9 cellular contexts compared by ENCODE assay signal in the genomic region with DNA sequence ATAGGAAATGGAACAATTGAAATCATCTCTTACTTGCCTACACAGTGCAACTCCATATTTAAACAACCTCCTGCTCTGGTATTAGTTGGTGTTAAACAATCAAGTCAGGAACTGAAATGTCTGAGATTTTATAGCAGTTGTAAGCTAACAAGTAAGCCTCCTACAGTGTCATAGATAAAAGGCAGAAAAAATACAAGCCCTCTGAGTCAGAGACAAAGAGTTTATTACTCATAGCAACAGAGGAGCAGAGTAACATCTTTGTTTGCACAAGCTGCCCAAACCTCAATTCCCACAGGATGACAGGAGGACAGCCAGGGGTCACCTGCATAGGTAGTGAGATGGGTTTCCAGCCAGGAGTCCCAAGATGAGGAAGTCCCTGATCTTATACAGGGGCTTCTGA.
DNase-seq lines count a peak whose midpoint lies in the region; ATAC-seq, FAIRE-seq and TF ChIP-seq lines count a peak whose summit lies in the region.
"Had no signal": no experiment of that assay in that cellular context is flagged by ENCODE, and none has a peak within 500 bp of the region (broad histone marks: within the 10 kb centered on the region; RNA-seq: fewer than 3 reads in every experiment).

No MANE protein-coding gene starts in this region.

- DNase-seq in AG09319 (ENCODE audit: extremely low read depth, low read depth) = peak; percentile 19
- DNase-seq in HPDE6-E6E7 (ENCODE audit: extremely low spot score) = peak; percentile 47
- no peak for DNase-seq in GM12878 (ENCODE audit: low read depth, low spot score)
- DNase-seq in testis = no peak
- DNase-seq in activated CD4-positive, alpha-beta T cell treated with anti-CD3 and anti-CD28 coated beads for 36 hours = no peak
- DNase-seq in NCI-H524 (lab: John Stamatoyannopoulos, UW) = no peak

- no peak overlapping the region for H2AFZ ChIP-seq in GM12878 (ENCODE audit: control insufficient read depth, low read depth, low read length)

- no peaks in the 10 kb centered on the region for H3K4me1 Mint-ChIP-seq in activated CD4-positive, alpha-beta T cell treated with anti-CD3 and anti-CD28 coated beads for 36 hours

- no peak overlapping the region for H3K27ac Mint-ChIP-seq in activated CD4-positive, alpha-beta T cell treated with anti-CD3 and anti-CD28 coated beads for 36 hours

- no peaks in the 10 kb centered on the region for H3K9me3 ChIP-seq in GM12878 (replicated peaks; ENCODE audit: control insufficient read depth, insufficient read depth, low read length)
- H3K9me3 ChIP-seq in mesodermal cell (ENCODE audit: control insufficient read depth, low read length) = no peaks in the 10 kb centered on the region
- no peaks in the 10 kb centered on the region for H3K9me3 ChIP-seq in testis

- H3K27me3 Mint-ChIP-seq in activated CD4-positive, alpha-beta T cell treated with anti-CD3 and anti-CD28 coated beads for 36 hours = no peaks in the 10 kb centered on the region

- CTCF ChIA-PET in GM12878 (lab: Yijun Ruan, JAX) = interaction anchor here (0.8 to 9.5 kb wide), 11 partner anchors 30 to 556 kb away, joined by 3 to 117 read pairs (median 4); no protein-coding TSS in a partner anchor
- CTCF ChIA-PET in activated CD4-positive, alpha-beta T cell treated with anti-CD3 and anti-CD28 coated beads for 36 hours (lab: Charles Lee) = no interaction called here

- H3K9ac ChIP-seq in GM12878 (ENCODE audit: control insufficient read depth, insufficient read depth, low read length) = no peak overlapping the region

- peak in 1 of 2 experiments; percentile 8; a peak in 1 of 4 replicates for TF ChIP-seq EP300 in GM12878 (IDR thresholded peaks at IDR 0.05; ENCODE audit: borderline replicate concordance in 1 of 2, control insufficient read depth in 1 of 2, low read depth in 2 of 2, low read length in 2 of 2)

- TF ChIP-seq RAD21 in GM12878 (IDR thresholded peaks at IDR 0.05; ENCODE audit: insufficient read depth, low read depth, low read length) = no peak

- H3K27me3 ChIP-seq in GM12878 (replicated peaks in 1 of 2; ENCODE audit: control insufficient read depth in 2 of 2, insufficient read depth in 2 of 2, low read length in 1 of 2) (no peaks in the 10 kb centered on the region), testis (no peaks in the 10 kb centered on the region)
- H3K27me3 ChIP-seq: cardiac muscle cell had no signal

- in situ Hi-C loops in GM12878 (cut with MboI) = no loop called here

- SMC1A ChIA-PET in GM12878 (lab: Charles Lee; ENCODE audit: uncharacterized antibody, unreplicated experiment) = interaction anchor here (0.6 to 2.6 kb wide), 23 partner anchors 15 to 665 kb away, joined by 3 to 25 read pairs (median 4); no protein-coding TSS in a partner anchor

- no peak overlapping the region for H3K4me3 Mint-ChIP-seq in activated CD4-positive, alpha-beta T cell treated with anti-CD3 and anti-CD28 coated beads for 36 hours

- H3K27ac ChIP-seq in GM12878 (ENCODE audit: control insufficient read depth, insufficient read depth) = no peak overlapping the region
- peak overlapping the region; percentile 90 for H3K27ac ChIP-seq in mesodermal cell (ENCODE audit: low read depth, low read length, severe bottlenecking)
- H3K27ac ChIP-seq in testis = no peak overlapping the region
- H3K27ac ChIP-seq: cardiac muscle cell had no signal

- H3K4me2 ChIP-seq in GM12878 (ENCODE audit: control insufficient read depth, insufficient read depth) = no peak overlapping the region

- RAD21 ChIA-PET in GM12878 (lab: Charles Lee; ENCODE audit: unreplicated experiment) = interaction anchor here (0.7 to 8.4 kb wide), 13 partner anchors 26 to 676 kb away, joined by 3 to 45 read pairs (median 5); no protein-coding TSS in a partner anchor

- FAIRE-seq in GM12878 (lab: Jason Lieb, UNC) = no peak

- H3K9me3 Mint-ChIP-seq in activated CD4-positive, alpha-beta T cell treated with anti-CD3 and anti-CD28 coated beads for 36 hours (ENCODE audit: low read depth) = no peaks in the 10 kb centered on the region

- no peaks in the 10 kb centered on the region for H4K20me1 ChIP-seq in GM12878 (ENCODE audit: control insufficient read depth, insufficient read depth)

- intact Hi-C loops in GM12878 (cut with micrococcal nuclease; ENCODE audit: unreplicated experiment) = loop anchor here (5.0 to 10.0 kb wide), 2 partner anchors 57 to 245 kb away; no protein-coding TSS in a partner anchor
- intact Hi-C loops in testis (cut with DNase I; ENCODE audit: low total_unique reads) = loop anchor here (10.0 kb wide), 1 partner anchor 525 kb away; no protein-coding TSS in a partner anchor
- intact Hi-C loops in activated CD4-positive, alpha-beta T cell treated with anti-CD3 and anti-CD28 coated beads for 36 hours (cut with DNase I, micrococcal nuclease) = no loop called here

- H3K4me3 ChIP-seq in GM12878 (no peak overlapping the region), mesodermal cell (ENCODE audit: extremely low read depth, insufficient read depth, low read length, poor library complexity, severe bottlenecking) (no peak overlapping the region), testis (no peak overlapping the region)
- H3K4me3 ChIP-seq: cardiac muscle cell had no signal

- no peaks in the 10 kb centered on the region for H3K36me3 ChIP-seq in GM12878 (ENCODE audit: control insufficient read depth in 2 of 2, insufficient read depth in 2 of 2, low read length in 1 of 2)
- H3K36me3 ChIP-seq in mesodermal cell (ENCODE audit: control insufficient read depth, insufficient read depth, low read length) = no peaks in the 10 kb centered on the region
- H3K36me3 ChIP-seq in testis (ENCODE audit: low read depth, missing control alignments) = no peaks in the 10 kb centered on the region
- H3K36me3 ChIP-seq: cardiac muscle cell had no signal

- ATAC-seq in GM12878 (peak; percentile 70), GM19023 (IDR thresholded peaks at IDR 0.05; ENCODE audit: unreplicated experiment) (no peak)
- ATAC-seq in activated CD4-positive, alpha-beta T cell treated with anti-CD3 and anti-CD28 coated beads for 36 hours = no peak

- no peaks in the 10 kb centered on the region for H3K79me2 ChIP-seq in GM12878 (ENCODE audit: control insufficient read depth, insufficient read depth, low read length)

- TF ChIP-seq CTCF in AG09319 (IDR thresholded peaks at IDR 0.05; ENCODE audit: low read depth, low read length) = no peak
- no peak for TF ChIP-seq CTCF in GM12878 (IDR thresholded peaks at IDR 0.05 in 2 of 3, conservative IDR thresholded peaks at IDR 0.05 in 1 of 3; ENCODE audit: control insufficient read depth in 2 of 3, extremely low read depth in 1 of 3, insufficient read depth in 1 of 3, low read depth in 3 of 3, low read length in 3 of 3)
- TF ChIP-seq CTCF in testis (IDR thresholded peaks at IDR 0.05) = no peak

- no peak for TF ChIP-seq POLR2A in GM12878 (IDR thresholded peaks at IDR 0.05; ENCODE audit: low read depth, low read length)
- no peak for TF ChIP-seq POLR2A in testis (IDR thresholded peaks at IDR 0.05)

- H3K4me1 ChIP-seq in GM12878 (ENCODE audit: control insufficient read depth, insufficient read depth, low read length) (no peaks in the 10 kb centered on the region), mesodermal cell (ENCODE audit: control insufficient read depth, insufficient read depth, low read length, poor library complexity, severe bottlenecking) (peaks cover 28% of the 10 kb centered on the region), testis (no peaks in the 10 kb centered on the region)

- no TSS peak for BruUV-seq in GM12878 (replicated peaks; lab: Mats Ljungman, UMichigan)

- POLR2A ChIA-PET in GM12878 (lab: Charles Lee) = interaction anchor here (0.8 to 2.8 kb wide), 4 partner anchors 28 to 57 kb away, joined by 3 to 8 read pairs (median 4); no protein-coding TSS in a partner anchor
- POLR2A ChIA-PET in activated CD4-positive, alpha-beta T cell treated with anti-CD3 and anti-CD28 coated beads for 36 hours (lab: Charles Lee) = no interaction called here

- no peaks in the 10 kb centered on the region for H3K36me3 Mint-ChIP-seq in activated CD4-positive, alpha-beta T cell treated with anti-CD3 and anti-CD28 coated beads for 36 hours (ENCODE audit: low read depth)

TF ChIP-seq in GM12878, 131 proteins besides CTCF, POLR2A, EP300 and RAD21 (continues in another document):
- TF ChIP-seq CBX3 (IDR thresholded peaks at IDR 0.05; ENCODE audit: borderline replicate concordance, low read depth) = no peak
- no peak for TF ChIP-seq PML (IDR thresholded peaks at IDR 0.05; ENCODE audit: low read length)
- no peak for TF ChIP-seq BCL3 (IDR thresholded peaks at IDR 0.05; ENCODE audit: borderline replicate concordance, insufficient read depth, low read depth, low read length, poor library complexity, severe bottlenecking)
- TF ChIP-seq SPI1 (IDR thresholded peaks at IDR 0.05; ENCODE audit: borderline replicate concordance, insufficient read depth, low read depth, low read length) = no peak; the same call in 1 of the 2 replicates
- TF ChIP-seq PAX8 (IDR thresholded peaks at IDR 0.05) = no peak
- TF ChIP-seq IKZF1 (conservative IDR thresholded peaks at IDR 0.05) = peak; percentile 66
- peak; percentile 65 for TF ChIP-seq NR2F1 (conservative IDR thresholded peaks at IDR 0.05)
- no peak for TF ChIP-seq SKIL (IDR thresholded peaks at IDR 0.05; ENCODE audit: low read depth, poor library complexity, severe bottlenecking)
- no peak for TF ChIP-seq STAT3 (IDR thresholded peaks at IDR 0.05; ENCODE audit: low read depth, low read length)

Comparison
In these comparisons a context has a peak if more than half of its experiments do, and no peak if none do; other contexts are left out.
1. DNase-seq: peak in AG09319 (single experiment) and HPDE6-E6E7 (single experiment); none in GM12878 (single experiment), testis (single experiment), activated CD4-positive, alpha-beta T cell treated with anti-CD3 and anti-CD28 coated beads for 36 hours (single experiment) and NCI-H524 (0 of 2).
2. intact Hi-C loops: an anchor here in GM12878 (5.0 to 10.0 kb wide) and testis (10.0 kb wide); none called in activated CD4-positive, alpha-beta T cell treated with anti-CD3 and anti-CD28 coated beads for 36 hours.